Comparison of ENCODE assay signal across 8 cellular contexts in the genomic region with DNA sequence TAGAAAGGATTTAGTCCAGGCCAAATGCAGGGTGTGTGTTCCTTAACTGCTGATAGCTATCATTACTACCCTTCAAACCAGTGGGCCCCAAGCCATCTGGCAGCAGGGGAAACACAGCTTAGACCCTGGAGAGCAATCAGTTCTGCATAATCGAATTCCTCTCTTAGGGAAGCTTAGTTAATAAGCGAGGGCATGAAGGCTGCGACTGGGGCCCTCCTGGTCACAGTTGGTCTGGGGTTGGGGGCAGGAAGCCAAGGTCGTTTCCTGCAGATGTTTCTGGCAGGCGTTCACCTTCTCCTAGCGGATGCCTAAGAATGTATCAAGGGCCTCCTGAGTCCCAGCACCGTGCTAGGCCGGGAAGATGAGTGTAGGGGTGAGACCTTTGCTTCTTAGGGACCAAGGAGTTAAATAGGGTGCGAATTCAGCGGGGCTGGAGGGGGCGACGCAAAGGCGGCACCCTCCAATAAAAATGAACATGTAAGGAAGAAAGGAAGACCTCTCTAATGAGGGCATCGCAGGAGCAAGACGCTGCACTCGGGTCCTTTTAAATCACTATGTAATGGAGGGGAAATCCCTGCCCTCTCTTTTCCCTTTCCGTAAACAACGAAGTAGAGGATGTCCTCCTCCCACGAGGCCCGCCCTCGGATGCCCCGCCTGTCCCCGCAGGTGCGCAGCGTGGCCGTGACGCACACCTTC. TPM values are rescaled to one million over a fixed set of nuclear protein-coding genes. Genes with fewer than 3 reads are reported as not detected.
DNase-seq lines count a peak whose midpoint lies in the region; ATAC-seq and TF ChIP-seq lines count a peak whose summit lies in the region.

No MANE protein-coding gene starts in this region.

- H3K36me3 Mint-ChIP-seq in immature natural killer cell = no peaks in the 10 kb centered on the region

- H3K4me1 ChIP-seq in RWPE2 (ENCODE audit: insufficient read depth, poor library complexity, severe bottlenecking) (peaks cover 15% of the 10 kb centered on the region), ascending aorta (peaks cover 9 to 20% of the 10 kb centered on the region in 2 donors)

- ATAC-seq in HG02588 (IDR thresholded peaks at IDR 0.05; ENCODE audit: unreplicated experiment) (peak; percentile 19), RWPE2 (ENCODE audit: low read depth) (peak; percentile 7)

- H3K9me3 ChIP-seq in RWPE2 (ENCODE audit: severe bottlenecking) (no peaks in the 10 kb centered on the region), ascending aorta (no peaks in the 10 kb centered on the region)

- peak overlapping the region; percentile 91 to 97 (median 93) for H3K4me3 Mint-ChIP-seq in immature natural killer cell

- H3K27me3 ChIP-seq in RWPE2 (ENCODE audit: insufficient read depth, poor library complexity, severe bottlenecking) (no peaks in the 10 kb centered on the region), ascending aorta (no peaks in the 10 kb centered on the region)

- DNase-seq in EH (ENCODE audit: low read depth) = peak; percentile 38
- DNase-seq in RWPE2 (ENCODE audit: low spot score) = no peak
- peak; percentile 34 to 76 for DNase-seq in ascending aorta (ENCODE audit: low spot score in 2 of 2)
- DNase-seq in immature natural killer cell = no peak
- DNase-seq in stimulated activated CD4-positive, alpha-beta T cell treated with anti-CD3 and anti-CD28 coated beads, Interleukin-1b, Interleukin-23, amount 100 ng/mL, for 4 hours (ENCODE audit: low read depth in 2 of 2) = peak; percentile 79 to 86
- no peak for DNase-seq in HPDE6-E6E7 (ENCODE audit: extremely low spot score)
- no peak for DNase-seq in SHP77 treated with DMSO at 0.1 percent for 48 hours (lab: John Stamatoyannopoulos, UW)

- peak overlapping the region; percentile 58 for H3K27ac ChIP-seq in RWPE2 (ENCODE audit: poor library complexity, severe bottlenecking)
- peak overlapping the region; percentile 86 to 98 for H3K27ac ChIP-seq in ascending aorta

- intact Hi-C loops in ascending aorta (cut with DNase I) = loop anchor here (1.0 to 10.0 kb wide), 9 partner anchors 109 to 1455 kb away; a partner anchor contains a TSS

- peaks cover 14 to 28% (median 24%) of the 10 kb centered on the region in 3 donors for H3K27me3 Mint-ChIP-seq in immature natural killer cell (ENCODE audit: low read depth in 3 of 3)

- H3K4me3 ChIP-seq in RWPE2 (ENCODE audit: severe bottlenecking) (peak overlapping the region; percentile 60), ascending aorta (peak overlapping the region; percentile 69 to 82)

- no peaks in the 10 kb centered on the region for H3K9me3 Mint-ChIP-seq in immature natural killer cell

- H3K4me1 Mint-ChIP-seq in immature natural killer cell = peaks cover 48 to 57% of the 10 kb centered on the region in 2 donors

- TF ChIP-seq CTCF in RWPE2 (IDR thresholded peaks at IDR 0.05; ENCODE audit: poor library complexity, severe bottlenecking) = no peak
- no peak for TF ChIP-seq CTCF in ascending aorta (IDR thresholded peaks at IDR 0.05)

- H3K27ac Mint-ChIP-seq in immature natural killer cell = peak overlapping the region; percentile 97 to 99 (median 98)

- H3K36me3 ChIP-seq in RWPE2 (ENCODE audit: low read depth) (no peaks in the 10 kb centered on the region), ascending aorta (no peaks in the 10 kb centered on the region)

RNA-seq across cellular contexts. Expression of a gene that starts 16.5 kb away (rescaled TPM):
- total RNA-seq in ascending aorta = 31.9 TPM
- 1 to 10 TPM in 2 of 3 donors, not detected in 1; 1.1 to 3.2 TPM for polyA plus RNA-seq in immature natural killer cell

RNA-seq across cellular contexts. Expression of a gene that starts 27.3 kb away (rescaled TPM):
- total RNA-seq in ascending aorta = not detected
- polyA plus RNA-seq in immature natural killer cell = under 1 TPM in 2 of 3 donors, not detected in 1; 0.47 to 0.51 TPM

Comparison
In these comparisons a context has a peak if more than half of its experiments do, and no peak if none do; other contexts are left out.
1. DNase-seq: peak in EH (single experiment), ascending aorta (2 of 2) and stimulated activated CD4-positive, alpha-beta T cell treated with anti-CD3 and anti-CD28 coated beads, Interleukin-1b, Interleukin-23, amount 100 ng/mL, for 4 hours (2 of 2); none in RWPE2 (single experiment), immature natural killer cell (0 of 3), HPDE6-E6E7 (single experiment) and SHP77 treated with DMSO at 0.1 percent for 48 hours (single experiment).